ENCODE assay signal across 17 cellular contexts in genomic region chr6:148497256-148497655, GRCh38.
DNase-seq lines count a peak whose midpoint lies in the region; ATAC-seq, FAIRE-seq and TF ChIP-seq lines count a peak whose summit lies in the region.
"Had no signal": no experiment of that assay in that cellular context is flagged by ENCODE, and none has a peak within 500 bp of the region (broad histone marks: within the 10 kb centered on the region; RNA-seq: fewer than 3 reads in every experiment).

No MANE protein-coding gene starts in this region.

- H2AFZ ChIP-seq in IMR-90 (replicated peaks; ENCODE audit: low read length, poor library complexity) (peak overlapping the region; percentile 3), neuronal stem cell (ENCODE audit: low read length) (no peak overlapping the region)

- BruUV-seq in IMR-90 (replicated peaks; lab: Mats Ljungman, UMichigan), result no TSS peak

- no peak overlapping the region for H4K91ac ChIP-seq in IMR-90 (ENCODE audit: insufficient read depth, low read depth, low read length)
- no peak overlapping the region for H4K91ac ChIP-seq in neuronal stem cell (ENCODE audit: low read depth, low read length, poor library complexity)

- no peak overlapping the region for H3K18ac ChIP-seq in IMR-90 (ENCODE audit: low read depth, low read length)
- no peak overlapping the region for H3K18ac ChIP-seq in neuronal stem cell (ENCODE audit: low read length)

- TF ChIP-seq CTCF in IMR-90 (conservative IDR thresholded peaks at IDR 0.05; ENCODE audit: low read depth, low read length), result no peak
- no peak for TF ChIP-seq CTCF in brain microvascular endothelial cell (IDR thresholded peaks at IDR 0.05; ENCODE audit: low read depth, low read length, missing control alignments)

- no peak overlapping the region for H2BK120ac ChIP-seq in IMR-90 (ENCODE audit: low read depth, low read length)
- H2BK120ac ChIP-seq in neuronal stem cell (ENCODE audit: low read depth, low read length), result no peak overlapping the region

- H2BK15ac ChIP-seq in IMR-90 (ENCODE audit: low read depth, low read length) (0 out of 3 replicates have a peak overlapping the region, but pooled peaks have one; percentile 9), neuronal stem cell (ENCODE audit: low read length) (no peak overlapping the region)

- H3K4me1 ChIP-seq in IMR-90 (ENCODE audit: control insufficient read depth, insufficient read depth, low read length), result peaks cover 7% of the 10 kb centered on the region
- H3K4me1 ChIP-seq in neuronal stem cell (ENCODE audit: control insufficient read depth in 2 of 2, insufficient read depth in 1 of 2, low read depth in 1 of 2, low read length in 2 of 2), result peaks cover 0 to 2% of the 10 kb centered on the region in 2 donors

- H2BK12ac ChIP-seq in neuronal stem cell (ENCODE audit: low read length), result no peak overlapping the region

- H3K9me1 ChIP-seq in IMR-90 (ENCODE audit: insufficient read depth, low read length), result peaks cover 3% of the 10 kb centered on the region; the same call in 1 of the 2 replicates

- peak overlapping the region; percentile 17 for H2BK5ac ChIP-seq in IMR-90 (ENCODE audit: low read depth, low read length, poor library complexity, severe bottlenecking)
- no peak overlapping the region for H2BK5ac ChIP-seq in neuronal stem cell (ENCODE audit: low read length)

- POLR2A ChIA-PET in IMR-90 (lab: Charles Lee; ENCODE audit: unreplicated experiment), result no interaction called here

- no peak for FAIRE-seq in urothelium cell line (lab: Jason Lieb, UNC)
- FAIRE-seq: D721Med had no signal

- H3K79me1 ChIP-seq in IMR-90 (ENCODE audit: low read depth in 1 of 2, low read length in 2 of 2) (peaks cover 11 to 59% of the 10 kb centered on the region in 2 experiments; a peak in 3 of 4 replicates), neuronal stem cell (ENCODE audit: low read depth, low read length) (no peaks in the 10 kb centered on the region)

- no peak overlapping the region for H2AK9ac ChIP-seq in IMR-90 (replicated peaks; ENCODE audit: low read depth, low read length, poor library complexity)

- H3K36me3 ChIP-seq in IMR-90 (ENCODE audit: control insufficient read depth, insufficient read depth, low read length), result 0 out of 2 replicates have a peak, but pooled peaks cover 1% of the 10 kb centered on the region
- no peaks in the 10 kb centered on the region for H3K36me3 ChIP-seq in brain microvascular endothelial cell (replicated peaks)
- H3K36me3 ChIP-seq in neuronal stem cell (replicated peaks in 1 of 2; ENCODE audit: control insufficient read depth in 2 of 2, insufficient read depth in 2 of 2, low read length in 2 of 2), result no peaks in the 10 kb centered on the region

- no peak for TF ChIP-seq POLR2A in IMR-90 (IDR thresholded peaks at IDR 0.05; ENCODE audit: low read depth, low read length)

- H3K27ac ChIP-seq in IMR-90 (ENCODE audit: insufficient read depth, low read length) (no peak overlapping the region), brain microvascular endothelial cell (peak overlapping the region; percentile 33), neuronal stem cell (replicated peaks; ENCODE audit: low read length) (no peak overlapping the region)

- intact Hi-C loops in IMR-90 (cut with micrococcal nuclease), result no loop called here

- H3K4ac ChIP-seq in IMR-90 (ENCODE audit: low read depth, low read length) (no peak overlapping the region), neuronal stem cell (ENCODE audit: low read length) (no peak overlapping the region)

- no peak overlapping the region for H4K8ac ChIP-seq in IMR-90 (ENCODE audit: low read depth in 2 of 2, low read length in 2 of 2)
- no peak overlapping the region for H4K8ac ChIP-seq in neuronal stem cell (ENCODE audit: low read depth, low read length)

- no peaks in the 10 kb centered on the region for H3K27me3 ChIP-seq in IMR-90 (ENCODE audit: control insufficient read depth, insufficient read depth, low read length)
- H3K27me3 ChIP-seq in brain microvascular endothelial cell (replicated peaks), result no peaks in the 10 kb centered on the region
- no peaks in the 10 kb centered on the region for H3K27me3 ChIP-seq in neuronal stem cell (ENCODE audit: control insufficient read depth in 3 of 3, insufficient read depth in 3 of 3, low read depth in 1 of 3, low read length in 3 of 3)

- DNase-seq in IMR-90, result peak; percentile 75
- peak; percentile 72 for DNase-seq in brain microvascular endothelial cell
- peak; percentile 90 for DNase-seq in myocyte (ENCODE audit: low read depth)
- peak; percentile 48 for DNase-seq in urothelium cell line (ENCODE audit: low spot score)
- DNase-seq in SHP77 treated with DMSO at 0.1 percent for 48 hours (lab: John Stamatoyannopoulos, UW), result no peak
- no peak for DNase-seq in neuronal stem cell (ENCODE audit: low spot score)
- no peak for DNase-seq in stimulated activated CD4-positive, alpha-beta T cell treated with anti-CD3 and anti-CD28 coated beads, Interleukin-12 subunit alpha, Interleukin-12 subunit beta, amount 100 ng/mL, for 4 hours
- DNase-seq: cortex of kidney; KG1; mucosa of descending colon; NCI-H2029; NK-92 treated with Interleukin-12 subunit alpha and Interleukin-12 subunit beta, amount 100 ng/mL, for 24 hours; posterior cingulate gyrus; stimulated activated CD4-positive, alpha-beta T cell treated with anti-CD3 and anti-CD28 coated beads, Interleukin-4, amount 100 ng/mL, for 24 hours; stimulated activated naive B cell treated with anti-CD40 and anti-IgM and Interleukin-4, amounts not matched to agents 10 μg/mL and 1 μg/mL and 100 μg/mL, for 72 hours had no signal

- H3K14ac ChIP-seq in IMR-90 (replicated peaks; ENCODE audit: low read depth, low read length) (no peak overlapping the region), neuronal stem cell (ENCODE audit: low read length) (no peak overlapping the region)

- peak overlapping the region; percentile 6; the same call in 1 of the 2 replicates for H2AK5ac ChIP-seq in IMR-90 (ENCODE audit: low read depth, low read length)
- no peak overlapping the region for H2AK5ac ChIP-seq in neuronal stem cell (ENCODE audit: low read depth, low read length)

- H3K9me3 ChIP-seq in IMR-90 (ENCODE audit: control insufficient read depth, insufficient read depth, low read length) (no peaks in the 10 kb centered on the region), neuronal stem cell (replicated peaks in 1 of 2; ENCODE audit: control insufficient read depth in 2 of 2, insufficient read depth in 1 of 2, low read depth in 1 of 2, low read length in 2 of 2) (no peaks in the 10 kb centered on the region)
- H3K9me3 ChIP-seq: mucosa of descending colon had no signal

- H3K56ac ChIP-seq in IMR-90 (ENCODE audit: extremely low read depth, insufficient read depth, low read length), result no peak overlapping the region

- no peak overlapping the region; the same call in 1 of the 2 replicates for H3K23ac ChIP-seq in IMR-90 (ENCODE audit: low read depth, low read length)
- H3K23ac ChIP-seq in neuronal stem cell (ENCODE audit: low read depth, low read length, poor library complexity), result no peak overlapping the region

- H2BK20ac ChIP-seq in IMR-90 (ENCODE audit: low read depth, low read length), result no peak overlapping the region

- peak; percentile 37; the same call in 1 of the 2 replicates for ATAC-seq in IMR-90 (ENCODE audit: low read depth)
- ATAC-seq: mucosa of descending colon; stimulated activated naive B cell treated with anti-CD40 and anti-IgM and Interleukin-4, amounts not matched to agents 10 μg/mL and 1 μg/mL and 100 μg/mL, for 72 hours; WTC11 had no signal

- H3K4me3 ChIP-seq in IMR-90 (ENCODE audit: insufficient read depth, low read depth, low read length) (no peak overlapping the region), brain microvascular endothelial cell (ENCODE audit: low read depth, low read length) (no peak overlapping the region), neuronal stem cell (ENCODE audit: low read length in 2 of 2) (no peak overlapping the region)
- H3K4me3 ChIP-seq: mucosa of descending colon had no signal

- dilution Hi-C loops in IMR-90 (cut with HindIII; ENCODE audit: low sequenced_read_pairs, unreplicated experiment), result no loop called here

- WGBS in IMR-90 (ENCODE audit: extremely low coverage in 2 of 2, insufficient read length in 1 of 2), 2 experiments, result no CpG with 5 or more reads among the region's 2 CpGs
- WGBS in neuronal stem cell (ENCODE audit: extremely low coverage in 2 of 2, insufficient read length in 2 of 2, insufficient replicate concordance in 1 of 2), 2 donors, result no CpG with 5 or more reads among the region's 2 CpGs

- no peaks in the 10 kb centered on the region for H4K20me1 ChIP-seq in IMR-90 (ENCODE audit: insufficient read depth, low read length)

- in situ Hi-C loops in IMR-90 (cut with MboI; ENCODE audit: low sequenced_read_pairs) (no loop called here), brain microvascular endothelial cell (cut with HindIII; ENCODE audit: low pct_ligation_motif_present, low sequenced_read_pairs) (no loop called here)

- CTCF ChIA-PET in IMR-90 (lab: Yijun Ruan, JAX), result interaction anchor here (0.5 to 1.6 kb wide), 2 partner anchors 27 to 42 kb away, joined by 3 to 4 read pairs; no protein-coding TSS in a partner anchor

- H3K9ac ChIP-seq in IMR-90 (ENCODE audit: low read depth, low read length) (no peak overlapping the region), neuronal stem cell (ENCODE audit: low read depth, low read length, poor library complexity) (no peak overlapping the region)

- no peak for TF ChIP-seq RAD21 in IMR-90 (IDR thresholded peaks at IDR 0.05; ENCODE audit: low read length)

- H3K4me2 ChIP-seq in IMR-90 (ENCODE audit: low read depth, low read length) (no peak overlapping the region), neuronal stem cell (ENCODE audit: insufficient read depth, low read length, poor library complexity, severe bottlenecking) (no peak overlapping the region)

- H4K5ac ChIP-seq in IMR-90 (ENCODE audit: low read depth, low read length), result 0 out of 2 replicates have a peak overlapping the region, but pooled peaks have one; percentile 3

TF ChIP-seq in IMR-90, 13 proteins besides CTCF, POLR2A, EP300 and RAD21 (continues in another document):
- TF ChIP-seq MXI1 (IDR thresholded peaks at IDR 0.05; ENCODE audit: borderline replicate concordance, low read depth, low read length) (no peak), MAZ (IDR thresholded peaks at IDR 0.05; ENCODE audit: borderline replicate concordance, low read depth, low read length) (no peak), MAFK (IDR thresholded peaks at IDR 0.05; ENCODE audit: low read depth, low read length) (no peak), SMC3 (IDR thresholded peaks at IDR 0.05; ENCODE audit: low read depth, low read length) (no peak), BHLHE40 (IDR thresholded peaks at IDR 0.05; ENCODE audit: low read depth, low read length) (no peak)
- TF ChIP-seq, protein P1, sequence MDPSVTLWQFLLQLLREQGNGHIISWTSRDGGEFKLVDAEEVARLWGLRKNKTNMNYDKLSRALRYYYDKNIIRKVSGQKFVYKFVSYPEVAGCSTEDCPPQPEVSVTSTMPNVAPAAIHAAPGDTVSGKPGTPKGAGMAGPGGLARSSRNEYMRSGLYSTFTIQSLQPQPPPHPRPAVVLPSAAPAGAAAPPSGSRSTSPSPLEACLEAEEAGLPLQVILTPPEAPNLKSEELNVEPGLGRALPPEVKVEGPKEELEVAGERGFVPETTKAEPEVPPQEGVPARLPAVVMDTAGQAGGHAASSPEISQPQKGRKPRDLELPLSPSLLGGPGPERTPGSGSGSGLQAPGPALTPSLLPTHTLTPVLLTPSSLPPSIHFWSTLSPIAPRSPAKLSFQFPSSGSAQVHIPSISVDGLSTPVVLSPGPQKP (IDR thresholded peaks at IDR 0.05; ENCODE audit: borderline replicate concordance, low read depth, low read length), result no peak

Comparison
In these comparisons a context has a peak if more than half of its experiments do, and no peak if none do; other contexts are left out.
1. DNase-seq: peak in IMR-90 (single experiment), brain microvascular endothelial cell (single experiment), myocyte (single experiment) and urothelium cell line (single experiment); none in SHP77 treated with DMSO at 0.1 percent for 48 hours (single experiment), neuronal stem cell (single experiment) and stimulated activated CD4-positive, alpha-beta T cell treated with anti-CD3 and anti-CD28 coated beads, Interleukin-12 subunit alpha, Interleukin-12 subunit beta, amount 100 ng/mL, for 4 hours (single experiment).